1 cellular context compared by ENCODE assay signal in the genomic region with DNA sequence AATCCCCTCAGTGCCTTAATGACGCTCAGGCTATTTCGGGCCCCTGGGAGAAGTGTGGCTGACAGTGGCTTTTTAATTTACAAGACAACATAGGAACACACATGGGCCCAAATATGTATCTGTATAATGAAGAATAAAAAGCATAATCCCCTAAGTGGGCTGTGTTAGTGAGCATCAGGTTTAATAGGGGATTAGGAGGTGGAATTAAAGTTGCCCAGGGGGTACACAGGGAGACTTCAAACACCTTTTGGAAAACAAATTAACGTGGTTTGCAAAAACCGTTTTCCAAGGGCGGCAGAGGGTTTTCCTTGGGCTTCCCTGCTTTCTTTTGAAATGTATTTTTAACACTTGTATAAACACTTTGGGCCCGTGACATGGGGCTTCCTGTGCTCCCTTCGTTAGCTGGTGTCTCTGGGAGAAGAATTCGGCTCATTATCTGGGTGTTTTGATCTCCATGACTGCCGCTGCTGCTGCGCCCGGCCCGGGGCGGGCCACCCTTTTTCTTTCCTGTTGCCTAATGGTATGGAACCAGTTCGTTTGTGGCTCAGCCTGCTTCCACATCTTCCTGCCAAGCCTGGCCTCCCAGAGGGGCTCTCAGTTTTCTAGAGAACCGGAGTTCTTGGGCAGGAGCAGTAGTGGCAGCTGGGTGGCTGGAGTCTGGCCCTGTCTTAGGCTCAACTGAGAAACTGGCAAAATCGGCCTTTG.
TF ChIP-seq lines count a peak whose summit lies in the region.

No MANE protein-coding gene starts in this region.

TF ChIP-seq in K562, 482 proteins besides CTCF, POLR2A, EP300 and RAD21 (continued from another document):
- TF ChIP-seq, protein P1, sequence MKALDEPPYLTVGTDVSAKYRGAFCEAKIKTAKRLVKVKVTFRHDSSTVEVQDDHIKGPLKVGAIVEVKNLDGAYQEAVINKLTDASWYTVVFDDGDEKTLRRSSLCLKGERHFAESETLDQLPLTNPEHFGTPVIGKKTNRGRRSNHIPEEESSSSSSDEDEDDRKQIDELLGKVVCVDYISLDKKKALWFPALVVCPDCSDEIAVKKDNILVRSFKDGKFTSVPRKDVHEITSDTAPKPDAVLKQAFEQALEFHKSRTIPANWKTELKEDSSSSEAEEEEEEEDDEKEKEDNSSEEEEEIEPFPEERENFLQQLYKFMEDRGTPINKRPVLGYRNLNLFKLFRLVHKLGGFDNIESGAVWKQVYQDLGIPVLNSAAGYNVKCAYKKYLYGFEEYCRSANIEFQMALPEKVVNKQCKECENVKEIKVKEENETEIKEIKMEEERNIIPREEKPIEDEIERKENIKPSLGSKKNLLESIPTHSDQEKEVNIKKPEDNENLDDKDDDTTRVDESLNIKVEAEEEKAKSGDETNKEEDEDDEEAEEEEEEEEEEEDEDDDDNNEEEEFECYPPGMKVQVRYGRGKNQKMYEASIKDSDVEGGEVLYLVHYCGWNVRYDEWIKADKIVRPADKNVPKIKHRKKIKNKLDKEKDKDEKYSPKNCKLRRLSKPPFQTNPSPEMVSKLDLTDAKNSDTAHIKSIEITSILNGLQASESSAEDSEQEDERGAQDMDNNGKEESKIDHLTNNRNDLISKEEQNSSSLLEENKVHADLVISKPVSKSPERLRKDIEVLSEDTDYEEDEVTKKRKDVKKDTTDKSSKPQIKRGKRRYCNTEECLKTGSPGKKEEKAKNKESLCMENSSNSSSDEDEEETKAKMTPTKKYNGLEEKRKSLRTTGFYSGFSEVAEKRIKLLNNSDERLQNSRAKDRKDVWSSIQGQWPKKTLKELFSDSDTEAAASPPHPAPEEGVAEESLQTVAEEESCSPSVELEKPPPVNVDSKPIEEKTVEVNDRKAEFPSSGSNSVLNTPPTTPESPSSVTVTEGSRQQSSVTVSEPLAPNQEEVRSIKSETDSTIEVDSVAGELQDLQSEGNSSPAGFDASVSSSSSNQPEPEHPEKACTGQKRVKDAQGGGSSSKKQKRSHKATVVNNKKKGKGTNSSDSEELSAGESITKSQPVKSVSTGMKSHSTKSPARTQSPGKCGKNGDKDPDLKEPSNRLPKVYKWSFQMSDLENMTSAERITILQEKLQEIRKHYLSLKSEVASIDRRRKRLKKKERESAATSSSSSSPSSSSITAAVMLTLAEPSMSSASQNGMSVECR (CRISPR knock-in tag; IDR thresholded peaks at IDR 0.05), result no peak
- TF ChIP-seq ETV1 (tag; conservative IDR thresholded peaks at IDR 0.05; ENCODE audit: low read depth) (peak; percentile 52), DNMT1 (IDR thresholded peaks at IDR 0.05) (no peak), ZNF444 (CRISPR knock-in tag; IDR thresholded peaks at IDR 0.05) (no peak), NCOA2 (IDR thresholded peaks at IDR 0.05; ENCODE audit: partially characterized antibody in 2 of 2) (no peak), NRF1 (conservative IDR thresholded peaks at IDR 0.05 in 1 of 2, IDR thresholded peaks at IDR 0.05 in 1 of 2) (0 out of 4 replicates have a peak, but pooled peaks of 1 of the 2 experiments have one; percentile 18), ZBTB1 (CRISPR knock-in tag; IDR thresholded peaks at IDR 0.05; ENCODE audit: borderline replicate concordance, low read depth) (no peak), PCBP1 (IDR thresholded peaks at IDR 0.05; ENCODE audit: low read depth, low read length, poor library complexity, severe bottlenecking) (no peak), CEBPG (CRISPR knock-in tag; IDR thresholded peaks at IDR 0.05) (no peak), CEBPG (tag; conservative IDR thresholded peaks at IDR 0.05 in 1 of 2, IDR thresholded peaks at IDR 0.05 in 1 of 2) (peak in 1 of 2 experiments; percentile 65; a peak in 2 of 4 replicates), ZNF436 (CRISPR knock-in tag; IDR thresholded peaks at IDR 0.05) (no peak)
- TF ChIP-seq, protein P2, sequence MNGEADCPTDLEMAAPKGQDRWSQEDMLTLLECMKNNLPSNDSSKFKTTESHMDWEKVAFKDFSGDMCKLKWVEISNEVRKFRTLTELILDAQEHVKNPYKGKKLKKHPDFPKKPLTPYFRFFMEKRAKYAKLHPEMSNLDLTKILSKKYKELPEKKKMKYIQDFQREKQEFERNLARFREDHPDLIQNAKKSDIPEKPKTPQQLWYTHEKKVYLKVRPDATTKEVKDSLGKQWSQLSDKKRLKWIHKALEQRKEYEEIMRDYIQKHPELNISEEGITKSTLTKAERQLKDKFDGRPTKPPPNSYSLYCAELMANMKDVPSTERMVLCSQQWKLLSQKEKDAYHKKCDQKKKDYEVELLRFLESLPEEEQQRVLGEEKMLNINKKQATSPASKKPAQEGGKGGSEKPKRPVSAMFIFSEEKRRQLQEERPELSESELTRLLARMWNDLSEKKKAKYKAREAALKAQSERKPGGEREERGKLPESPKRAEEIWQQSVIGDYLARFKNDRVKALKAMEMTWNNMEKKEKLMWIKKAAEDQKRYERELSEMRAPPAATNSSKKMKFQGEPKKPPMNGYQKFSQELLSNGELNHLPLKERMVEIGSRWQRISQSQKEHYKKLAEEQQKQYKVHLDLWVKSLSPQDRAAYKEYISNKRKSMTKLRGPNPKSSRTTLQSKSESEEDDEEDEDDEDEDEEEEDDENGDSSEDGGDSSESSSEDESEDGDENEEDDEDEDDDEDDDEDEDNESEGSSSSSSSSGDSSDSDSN (IDR thresholded peaks at IDR 0.05; ENCODE audit: borderline replicate concordance in 1 of 2, low read depth in 2 of 2, low read length in 2 of 2), result peak; percentile 90 to 96; a peak in 3 of 4 replicates
